In the genomic region with DNA sequence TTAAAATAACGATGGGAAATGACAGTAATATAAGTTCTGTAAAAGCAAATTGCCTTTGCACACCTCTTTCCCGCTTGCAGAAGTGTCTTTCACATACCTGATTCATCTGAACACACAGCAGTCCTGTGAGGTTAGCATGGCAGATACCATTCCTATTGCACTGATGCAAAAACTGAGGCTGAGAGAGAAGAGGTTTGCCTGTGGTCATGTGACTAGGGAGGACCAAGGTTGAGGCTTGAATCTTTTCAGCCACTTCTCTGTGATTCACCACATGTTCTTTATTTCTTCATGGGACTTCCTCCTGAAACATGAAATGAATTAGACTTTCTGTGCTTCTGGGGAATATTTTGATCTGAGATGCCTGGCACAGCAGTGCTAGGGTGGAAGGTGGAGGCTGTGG, we compare ENCODE assay signal across 19 cellular contexts.
"Had no signal": no experiment of that assay in that cellular context is flagged by ENCODE, and none has a peak within 500 bp of the region (broad histone marks: within the 10 kb centered on the region; RNA-seq: fewer than 3 reads in every experiment).

No MANE protein-coding gene starts in this region.

- H3K27ac ChIP-seq: foreskin keratinocyte, left ventricle myocardium inferior, lower lobe of right lung, parathyroid adenoma, prostate gland, right lobe of liver, transverse colon had no signal

- H3K36me3 Mint-ChIP-seq: immature natural killer cell; naive B cell; stimulated activated effector memory CD8-positive, alpha-beta T cell treated with anti-CD3 and anti-CD28 coated beads, Interleukin-12 subunit alpha, Interleukin-12 subunit beta, amount 100 ng/mL, for 72 hours had no signal

- H3K27me3 ChIP-seq: right lobe of liver, transverse colon had no signal

- H3K9me3 ChIP-seq: left ventricle myocardium inferior, lower lobe of right lung, prostate gland, right lobe of liver, transverse colon had no signal

- H3K4me1 ChIP-seq: foreskin keratinocyte, left ventricle myocardium inferior, lower lobe of right lung, parathyroid adenoma, prostate gland, right lobe of liver, transverse colon had no signal

- H3K36me3 ChIP-seq: left ventricle myocardium inferior, lower lobe of right lung, prostate gland, right lobe of liver, transverse colon had no signal

- ATAC-seq: foreskin keratinocyte; lower lobe of right lung; right lobe of liver; stimulated activated effector memory CD8-positive, alpha-beta T cell treated with anti-CD3 and anti-CD28 coated beads, Interleukin-12 subunit alpha, Interleukin-12 subunit beta, amount 100 ng/mL, for 72 hours had no signal

- H3K4me3 Mint-ChIP-seq: dendritic cell treated with granulocyte-macrophage colony-stimulating factor and Interleukin-4, amounts not matched to agents 40 ng/mL and 50 ng/mL, for 4 days; immature natural killer cell; naive B cell; nephron; stimulated activated effector memory CD8-positive, alpha-beta T cell treated with anti-CD3 and anti-CD28 coated beads, Interleukin-12 subunit alpha, Interleukin-12 subunit beta, amount 100 ng/mL, for 72 hours; stimulated activated naive CD8-positive, alpha-beta T cell treated with anti-CD3 and anti-CD28 coated beads, Interleukin-15, Interleukin-2, amounts not matched to agents 100 ng/mL and 50 ng/mL, for 24 hours had no signal

- H3K4me1 Mint-ChIP-seq: immature natural killer cell; naive B cell; stimulated activated effector memory CD8-positive, alpha-beta T cell treated with anti-CD3 and anti-CD28 coated beads, Interleukin-12 subunit alpha, Interleukin-12 subunit beta, amount 100 ng/mL, for 72 hours had no signal

- H2AFZ ChIP-seq: parathyroid adenoma had no signal

- H3K4me3 ChIP-seq: left ventricle myocardium inferior, lower lobe of right lung, prostate gland, right lobe of liver, transverse colon had no signal

- H3K27ac Mint-ChIP-seq: dendritic cell treated with granulocyte-macrophage colony-stimulating factor and Interleukin-4, amounts not matched to agents 40 ng/mL and 50 ng/mL, for 4 days; immature natural killer cell; stimulated activated effector memory CD8-positive, alpha-beta T cell treated with anti-CD3 and anti-CD28 coated beads, Interleukin-12 subunit alpha, Interleukin-12 subunit beta, amount 100 ng/mL, for 72 hours; stimulated activated naive CD8-positive, alpha-beta T cell treated with anti-CD3 and anti-CD28 coated beads, Interleukin-15, Interleukin-2, amounts not matched to agents 100 ng/mL and 50 ng/mL, for 24 hours had no signal

- FAIRE-seq: colon, keratinocyte had no signal

- H3K9ac ChIP-seq: parathyroid adenoma had no signal

- DNase-seq: erythroblast; immature natural killer cell; left ventricle myocardium inferior; lower lobe of right lung; mesenchymal stem cell; naive B cell; right lobe of liver; stimulated activated CD4-positive, alpha-beta T cell treated with anti-CD3 and anti-CD28 coated beads, Interleukin-4, amount 100 ng/mL, for 1 hour; stimulated activated CD8-positive, alpha-beta memory T cell treated with anti-CD3 and anti-CD28 coated beads, Interleukin-4, amount 100 ng/mL, for 48 hours; transverse colon had no signal

- H3K9me3 Mint-ChIP-seq: dendritic cell treated with granulocyte-macrophage colony-stimulating factor and Interleukin-4, amounts not matched to agents 40 ng/mL and 50 ng/mL, for 4 days; immature natural killer cell; nephron; stimulated activated effector memory CD8-positive, alpha-beta T cell treated with anti-CD3 and anti-CD28 coated beads, Interleukin-12 subunit alpha, Interleukin-12 subunit beta, amount 100 ng/mL, for 72 hours; stimulated activated naive CD8-positive, alpha-beta T cell treated with anti-CD3 and anti-CD28 coated beads, Interleukin-15, Interleukin-2, amounts not matched to agents 100 ng/mL and 50 ng/mL, for 24 hours had no signal
